ENCODE assay signal across 8 cellular contexts in genomic region chr2:24971550-24972314, GRCh38. TPM values are rescaled to one million over a fixed set of nuclear protein-coding genes. Genes with fewer than 3 reads are reported as not detected.
DNase-seq lines count a peak whose midpoint lies in the region; ATAC-seq, FAIRE-seq and TF ChIP-seq lines count a peak whose summit lies in the region.

DNAJC27 (minus strand) TSS chr2:24971955; CDS start chr2:24971904, 51 bp downstream.

- peaks cover 16% of the 10 kb centered on the region for H3K4me1 ChIP-seq in body of pancreas

- peak; percentile 73 for FAIRE-seq in TTC549 (lab: Jason Lieb, UNC)

- TF ChIP-seq CTCF in body of pancreas (IDR thresholded peaks at IDR 0.05) = peak in 2 of 7 experiments; percentile 17 to 22

- H3K9me3 ChIP-seq in body of pancreas = no peaks in the 10 kb centered on the region

- TF ChIP-seq POLR2A in GM18526 (IDR thresholded peaks at IDR 0.05; ENCODE audit: extremely low read depth, insufficient read length) (peak; percentile 88), body of pancreas (IDR thresholded peaks at IDR 0.05) (peak; percentile 92 to 98 (median 98))

- intact Hi-C loops in body of pancreas (cut with DNase I) (no loop called here), sciatic nerve (cut with DNase I) (no loop called here)

- H3K27me3 ChIP-seq in body of pancreas = no peaks in the 10 kb centered on the region

- peak within 1 kb of the TSS; percentile 20 to 42 for H3K4me3 ChIP-seq in body of pancreas

- peak; percentile 94 for ATAC-seq in HG03064 (IDR thresholded peaks at IDR 0.05; ENCODE audit: low read depth, unreplicated experiment)
- peak; percentile 94 for ATAC-seq in body of pancreas
- ATAC-seq in sciatic nerve = peak; percentile 97

- peak within 1 kb of the TSS; percentile 95 to 99 (median 98) for H3K27ac ChIP-seq in body of pancreas

- no peaks in the 10 kb centered on the region for H3K36me3 ChIP-seq in body of pancreas (replicated peaks in 1 of 2; ENCODE audit: insufficient read depth in 1 of 2, low read depth in 2 of 2)

- 0 to 1% methylated on average over 28 to 72 of the region's 72 CpGs for WGBS in body of pancreas, 2 donors

- DNase-seq in A172 (ENCODE audit: low spot score) = peak; percentile 96
- DNase-seq in NCI-H2107 (lab: John Stamatoyannopoulos, UW) = peak; percentile 93
- DNase-seq in body of pancreas = peak; percentile 98
- DNase-seq in iPS DF 19.7 (ENCODE audit: low read depth, low spot score) = peak; percentile 84
- peak; percentile 99 for DNase-seq in sciatic nerve (ENCODE audit: low spot score)

RNA-seq across cellular contexts. Expression of gene DNAJC27, which starts in this region (rescaled TPM):
- 3.2 and 3.8 TPM in 2 replicates for total RNA-seq in A172 (2014; rRNA removed; shearing (Covaris generic))
- 10 to 100 TPM; 11.4 to 58.7 TPM for total RNA-seq in body of pancreas
- 23.0 TPM for total RNA-seq in sciatic nerve

Comparison
In these comparisons a context has a peak if more than half of its experiments do, and no peak if none do; other contexts are left out.
1. Peak in every context shown above with its lines: DNase-seq, ATAC-seq, H3K4me3 ChIP-seq and H3K27ac ChIP-seq.